ENCODE assay signal across 9 cellular contexts in genomic region chr3:42051384-42052131, GRCh38. TPM values are rescaled to one million over a fixed set of nuclear protein-coding genes. Genes with fewer than 3 reads are reported as not detected.
DNase-seq lines count a peak whose midpoint lies in the region; TF ChIP-seq lines count a peak whose summit lies in the region.
"Had no signal": no experiment of that assay in that cellular context is flagged by ENCODE, and none has a peak within 500 bp of the region (broad histone marks: within the 10 kb centered on the region; RNA-seq: fewer than 3 reads in every experiment).

No MANE protein-coding gene starts in this region.

- H3K9me3 ChIP-seq in GM23248 (ENCODE audit: low read depth) (no peaks in the 10 kb centered on the region), mesenchymal stem cell (ENCODE audit: control insufficient read depth, low read length) (no peaks in the 10 kb centered on the region)
- H3K9me3 ChIP-seq: BLaER1 had no signal

- H4K20me1 ChIP-seq in GM23248 (ENCODE audit: insufficient read depth) = no peaks in the 10 kb centered on the region

- H3K79me2 ChIP-seq in GM23248 (ENCODE audit: insufficient read depth) = peaks cover 97% of the 10 kb centered on the region

- in situ Hi-C loops in GM23248 (cut with MboI) = no loop called here

- H2AK5ac ChIP-seq in mesenchymal stem cell (ENCODE audit: low read length, severe bottlenecking) = no peak overlapping the region

- no peak overlapping the region for H2BK5ac ChIP-seq in mesenchymal stem cell (ENCODE audit: low read depth, low read length, poor library complexity, severe bottlenecking)

- no peak overlapping the region for H3K14ac ChIP-seq in mesenchymal stem cell (ENCODE audit: low read length in 2 of 2)

- peak overlapping the region; percentile 61 for H3K9ac ChIP-seq in GM23248
- peak overlapping the region; percentile 88 for H3K9ac ChIP-seq in mesenchymal stem cell (ENCODE audit: low read length)
- H3K9ac ChIP-seq: BLaER1 had no signal

- H3K4ac ChIP-seq in mesenchymal stem cell (ENCODE audit: low read depth in 1 of 2, low read length in 2 of 2) = peak overlapping the region in 1 of 2 experiments; percentile 54

- no peak overlapping the region for H3K4me3 ChIP-seq in AG10803 (ENCODE audit: low read length)
- no peak overlapping the region for H3K4me3 ChIP-seq in GM23248
- H3K4me3 ChIP-seq in mesenchymal stem cell (ENCODE audit: insufficient read depth in 1 of 2, low read depth in 1 of 2, low read length in 2 of 2) = no peak overlapping the region
- H3K4me3 ChIP-seq: BLaER1 had no signal

- H3K27me3 ChIP-seq in GM23248 (replicated peaks; ENCODE audit: insufficient read depth) (no peaks in the 10 kb centered on the region), mesenchymal stem cell (ENCODE audit: control insufficient read depth in 1 of 2, insufficient read depth in 1 of 2, low read length in 2 of 2) (no peaks in the 10 kb centered on the region)
- H3K27me3 ChIP-seq: BLaER1 had no signal

- peak overlapping the region; percentile 51 for H3K4me2 ChIP-seq in GM23248 (ENCODE audit: unreplicated experiment)
- H3K4me2 ChIP-seq in mesenchymal stem cell (ENCODE audit: low read length, poor library complexity, severe bottlenecking) = no peak overlapping the region
- H3K4me2 ChIP-seq: BLaER1 had no signal

- H3K36me3 ChIP-seq in GM23248 (ENCODE audit: low read depth) = no peaks in the 10 kb centered on the region
- no peaks in the 10 kb centered on the region for H3K36me3 ChIP-seq in mesenchymal stem cell (ENCODE audit: control insufficient read depth in 1 of 2, insufficient read depth in 2 of 2, low read depth in 1 of 2, low read length in 2 of 2)

- no peak for TF ChIP-seq CTCF in AG10803 (conservative IDR thresholded peaks at IDR 0.05; ENCODE audit: low read length)

- H3K18ac ChIP-seq in mesenchymal stem cell (ENCODE audit: low read depth in 1 of 2, low read length in 2 of 2) = no peak overlapping the region

- no peak overlapping the region for H2BK120ac ChIP-seq in mesenchymal stem cell (ENCODE audit: low read depth, low read length)

- DNase-seq in AG10803 (ENCODE audit: low read depth) = peak; percentile 28
- peak; percentile 62 for DNase-seq in GM23248
- no peak for DNase-seq in mesenchymal stem cell
- DNase-seq in SKM-1 treated with dmso at 0.1 percent for 144 hours (lab: John Stamatoyannopoulos, UW; ENCODE audit: unreplicated experiment) = no peak
- no peak for DNase-seq in nucleus accumbens (lab: John Stamatoyannopoulos, UW)
- DNase-seq in islet precursor cell = no peak
- no peak for DNase-seq in Ammon's horn (ENCODE audit: low spot score)

- WGBS in GM23248 (ENCODE audit: low coverage in 1 of 2, low lambda C conversion rate in 2 of 2, missing lambda C conversion rate in 2 of 2), 2 experiments = 52% methylated on average over 4 of the region's 4 CpGs
- 67 to 86% (median 82%) methylated on average over 4 of the region's 4 CpGs for WGBS in adipose tissue, 3 donors
- WGBS in mesenchymal stem cell = 95% methylated on average over 4 of the region's 4 CpGs

- H2BK15ac ChIP-seq in mesenchymal stem cell (ENCODE audit: low read depth, poor library complexity, severe bottlenecking) = no peak overlapping the region

- no peak overlapping the region for H4K8ac ChIP-seq in mesenchymal stem cell (ENCODE audit: low read length)

- peaks cover 38% of the 10 kb centered on the region for H3K79me1 ChIP-seq in mesenchymal stem cell (replicated peaks; ENCODE audit: low read length, poor library complexity, severe bottlenecking)

- H2AFZ ChIP-seq in GM23248 (no peak overlapping the region), mesenchymal stem cell (ENCODE audit: low read depth, low read length) (no peak overlapping the region)

- no peaks in the 10 kb centered on the region for H3K9me2 ChIP-seq in GM23248 (ENCODE audit: insufficient read depth)

- H3K23ac ChIP-seq in mesenchymal stem cell (ENCODE audit: low read length in 2 of 2) = no peak overlapping the region

- no peak overlapping the region for H4K91ac ChIP-seq in mesenchymal stem cell (ENCODE audit: low read length)

- H2BK12ac ChIP-seq in mesenchymal stem cell (ENCODE audit: low read length in 2 of 2) = peak overlapping the region in 1 of 2 experiments; percentile 31

- H3K27ac ChIP-seq in GM23248 (peak overlapping the region; percentile 85), adipose tissue (ENCODE audit: low read depth, low read length) (peak overlapping the region; percentile 6), mesenchymal stem cell (ENCODE audit: low read length, poor library complexity, severe bottlenecking) (no peak overlapping the region)
- H3K27ac ChIP-seq: BLaER1 had no signal

- H3K4me1 ChIP-seq in GM23248 (ENCODE audit: insufficient read depth) (peaks cover 42% of the 10 kb centered on the region), mesenchymal stem cell (ENCODE audit: control insufficient read depth, insufficient read depth, low read depth, low read length) (peaks cover 7% of the 10 kb centered on the region)

- H3F3A ChIP-seq in GM23248 (ENCODE audit: insufficient read depth) = peaks cover 30% of the 10 kb centered on the region

RNA-seq across cellular contexts. Expression of gene TRAK1, which starts 39.6 kb away (rescaled TPM):
- 41.5 and 51.0 TPM in 2 replicates for total RNA-seq in GM23248 (2014; rRNA removed; shearing (Covaris generic))
- polyA plus RNA-seq in GM23248 (2016; fragmentation: Nextera tagmentation; extraction: Ambion mirVana) (13.6 and 13.7 TPM in 2 replicates), adipose tissue (10 to 100 TPM in 2 of 3 donors, 1 to 10 TPM in 1; 6.8 to 16.7 (median 10.5) TPM)
- 15.5 TPM for polyA plus RNA-seq in mesenchymal stem cell (2013, experiment 1 of 2)
- 15.9 TPM for polyA plus RNA-seq in mesenchymal stem cell (2013, experiment 2 of 2)

Comparison
In these comparisons a context has a peak if more than half of its experiments do, and no peak if none do; other contexts are left out.
1. DNase-seq: peak in AG10803 (single experiment) and GM23248 (single experiment); none in mesenchymal stem cell (single experiment), SKM-1 treated with dmso at 0.1 percent for 144 hours (single experiment), nucleus accumbens (0 of 56), islet precursor cell (single experiment) and Ammon's horn (single experiment).